In the genomic region with DNA sequence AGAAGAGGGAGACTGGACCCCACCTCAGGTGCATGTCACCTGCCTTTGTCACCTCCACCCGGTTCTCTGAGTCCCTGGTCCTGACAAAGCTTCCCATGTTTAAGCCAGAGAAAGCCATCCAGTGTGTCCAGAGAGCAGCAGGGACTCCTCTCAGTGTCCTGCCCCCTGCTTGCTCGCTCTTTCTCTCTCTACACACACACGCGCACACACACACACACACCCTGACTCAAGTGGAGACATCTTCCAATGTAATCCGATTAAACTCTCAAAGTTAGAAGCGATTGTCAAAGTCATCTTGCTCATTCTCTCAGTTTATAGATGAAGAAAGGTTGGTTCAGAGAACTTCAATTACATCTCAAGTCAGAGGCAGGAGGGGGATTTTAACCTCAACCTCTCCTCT, we compare ENCODE assay signal across 27 cellular contexts. TPM values are rescaled to one million over a fixed set of nuclear protein-coding genes. Genes with fewer than 3 reads are reported as not detected.
"Had no signal": no experiment of that assay in that cellular context is flagged by ENCODE, and none has a peak within 500 bp of the region (broad histone marks: within the 10 kb centered on the region; RNA-seq: fewer than 3 reads in every experiment).

No MANE protein-coding gene starts in this region.

- H3K4me1 ChIP-seq: foreskin keratinocyte, heart left ventricle, left lung, lower lobe of right lung had no signal

- H2AFZ ChIP-seq: hepatocyte had no signal

- H3K9me3 ChIP-seq: esophagus muscularis mucosa, gastroesophageal sphincter, heart left ventricle, left lung, lower lobe of right lung, mucosa of descending colon had no signal

- H3K4me3 ChIP-seq: coronary artery, dorsolateral prefrontal cortex, esophagus muscularis mucosa, gastroesophageal sphincter, heart left ventricle, hepatocyte, left lung, lower lobe of right lung, mucosa of descending colon had no signal

- H3K4me2 ChIP-seq: hepatocyte had no signal

- H3K27ac ChIP-seq: coronary artery, dorsolateral prefrontal cortex, esophagus muscularis mucosa, foreskin keratinocyte, gastroesophageal sphincter, heart left ventricle, hepatocyte, left lung, lower lobe of right lung had no signal

- H3K36me3 ChIP-seq: esophagus muscularis mucosa, gastroesophageal sphincter, heart left ventricle, left lung, lower lobe of right lung had no signal

- ATAC-seq: foreskin keratinocyte; gastroesophageal sphincter; heart left ventricle; left cardiac atrium; left lung; left ventricle myocardium superior; lower lobe of right lung; mucosa of descending colon; naive thymus-derived CD8-positive, alpha-beta T cell had no signal

- DNase-seq: dermis blood vessel endothelial cell; dorsolateral prefrontal cortex; effector CD4-positive, alpha-beta T cell; effector memory CD4-positive, alpha-beta T cell; foreskin keratinocyte; heart left ventricle; hypothalamus; immature natural killer cell; left cardiac atrium; left lung; left ventricle myocardium superior; mesenchymal stem cell; mucosa of descending colon; naive B cell; naive thymus-derived CD8-positive, alpha-beta T cell had no signal

- FAIRE-seq: endothelial cell of umbilical vein, frontal cortex, keratinocyte had no signal

- H3K79me2 ChIP-seq: hepatocyte had no signal

RNA-seq across cellular contexts. Expression of a gene that starts 19.7 kb away (rescaled TPM):
- total RNA-seq: dermis blood vessel endothelial cell; endothelial cell of umbilical vein; fibroblast of villous mesenchyme; lower lobe of right lung; lung microvascular endothelial cell; mesenteric fat pad; naive thymus-derived CD8-positive, alpha-beta T cell had no signal
- polyA plus RNA-seq: endothelial cell of umbilical vein; fibroblast of lung; immature natural killer cell; keratinocyte; naive thymus-derived CD8-positive, alpha-beta T cell had no signal
